ENCODE assay signal across 15 cellular contexts in genomic region chr17:48719642-48720262, GRCh38. TPM values are rescaled to one million over a fixed set of nuclear protein-coding genes. Genes with fewer than 3 reads are reported as not detected.
DNase-seq lines count a peak whose midpoint lies in the region; ATAC-seq, FAIRE-seq and TF ChIP-seq lines count a peak whose summit lies in the region.
"Had no signal": no experiment of that assay in that cellular context is flagged by ENCODE, and none has a peak within 500 bp of the region (broad histone marks: within the 10 kb centered on the region; RNA-seq: fewer than 3 reads in every experiment).

No MANE protein-coding gene starts in this region.

- peaks cover 43% of the 10 kb centered on the region for H3K4me1 ChIP-seq in GM23338 (ENCODE audit: insufficient read depth)
- H3K4me1 ChIP-seq in GM12878 (ENCODE audit: control insufficient read depth, insufficient read depth, low read length) = no peaks in the 10 kb centered on the region; the same call in 1 of the 2 replicates
- H3K4me1 ChIP-seq in transverse colon = peaks cover 10 to 41% (median 31%) of the 10 kb centered on the region in 4 donors

- TF ChIP-seq EP300 in GM12878 (IDR thresholded peaks at IDR 0.05; ENCODE audit: borderline replicate concordance in 1 of 2, control insufficient read depth in 1 of 2, low read depth in 2 of 2, low read length in 2 of 2) = no peak
- TF ChIP-seq EP300 in transverse colon (IDR thresholded peaks at IDR 0.05; ENCODE audit: low read depth) = no peak

- TF ChIP-seq POLR2A in GM12878 (IDR thresholded peaks at IDR 0.05; ENCODE audit: low read depth, low read length) (no peak), transverse colon (IDR thresholded peaks at IDR 0.05) (no peak)

- BruUV-seq in GM12878 (replicated peaks; lab: Mats Ljungman, UMichigan) = no TSS peak

- H3K9me3 ChIP-seq in GM12878 (replicated peaks; ENCODE audit: control insufficient read depth, insufficient read depth, low read length) (no peaks in the 10 kb centered on the region; the same call in 2 of the 3 replicates), transverse colon (no peaks in the 10 kb centered on the region)
- H3K9me3 ChIP-seq: heart left ventricle had no signal

- H3K9me3 Mint-ChIP-seq in GM23338 (no peaks in the 10 kb centered on the region; the same call in 2 of the 3 replicates), mesothelial cell of epicardium (no peaks in the 10 kb centered on the region)

- H3K9ac ChIP-seq in GM12878 (ENCODE audit: control insufficient read depth, insufficient read depth, low read length) = no peak overlapping the region

- H3K36me3 Mint-ChIP-seq in GM23338 (ENCODE audit: low read depth) (no peaks in the 10 kb centered on the region), mesothelial cell of epicardium (no peaks in the 10 kb centered on the region)

- H4K20me1 ChIP-seq in GM23338 (replicated peaks; ENCODE audit: insufficient read depth) (peaks cover 16% of the 10 kb centered on the region), GM12878 (ENCODE audit: control insufficient read depth, insufficient read depth) (no peaks in the 10 kb centered on the region)

- H3K27me3 Mint-ChIP-seq in GM23338 (ENCODE audit: insufficient read depth, low read depth, poor library complexity) (peaks cover 95% of the 10 kb centered on the region), mesothelial cell of epicardium (ENCODE audit: low read depth) (peaks cover 94% of the 10 kb centered on the region)

- intact Hi-C loops in GM12878 (cut with micrococcal nuclease; ENCODE audit: unreplicated experiment) (loop anchor here (5.0 kb wide), 1 partner anchor 73 kb away; no protein-coding TSS in a partner anchor), transverse colon (cut with DNase I; ENCODE audit: low total_unique reads) (loop anchor here (10.0 kb wide), 2 partner anchors 155 to 285 kb away; no protein-coding TSS in a partner anchor)

- no peaks in the 10 kb centered on the region for H3K36me3 ChIP-seq in GM23338 (ENCODE audit: insufficient read depth)
- H3K36me3 ChIP-seq in GM12878 (ENCODE audit: control insufficient read depth in 2 of 2, insufficient read depth in 2 of 2, low read length in 1 of 2) = no peaks in the 10 kb centered on the region
- H3K36me3 ChIP-seq in transverse colon = no peaks in the 10 kb centered on the region
- H3K36me3 ChIP-seq: heart left ventricle had no signal

- 40% methylated on average over 37 of the region's 37 CpGs for WGBS in GM12878 (ENCODE audit: insufficient coverage, insufficient replicate concordance, low lambda C conversion rate, missing lambda C conversion rate)
- WGBS in transverse colon (ENCODE audit: low coverage in 1 of 2), 2 donors = 5 to 16% methylated on average over 13 to 37 of the region's 37 CpGs

- TF ChIP-seq CTCF in 22Rv1 (IDR thresholded peaks at IDR 0.05) = no peak
- no peak for TF ChIP-seq CTCF in GM23338 (conservative IDR thresholded peaks at IDR 0.05; ENCODE audit: low read depth in 2 of 2)
- no peak for TF ChIP-seq CTCF in GM12878 (IDR thresholded peaks at IDR 0.05 in 2 of 3, conservative IDR thresholded peaks at IDR 0.05 in 1 of 3; ENCODE audit: control insufficient read depth in 2 of 3, extremely low read depth in 1 of 3, insufficient read depth in 1 of 3, low read depth in 3 of 3, low read length in 3 of 3)
- no peak for TF ChIP-seq CTCF in mesothelial cell of epicardium (IDR thresholded peaks at IDR 0.05; ENCODE audit: unreplicated experiment)
- TF ChIP-seq CTCF in transverse colon (IDR thresholded peaks at IDR 0.05) = no peak

- no peaks in the 10 kb centered on the region for H3K79me2 ChIP-seq in GM23338 (replicated peaks; ENCODE audit: insufficient read depth)
- no peaks in the 10 kb centered on the region for H3K79me2 ChIP-seq in GM12878 (ENCODE audit: control insufficient read depth, insufficient read depth, low read length)

- CTCF ChIA-PET in GM12878 (lab: Yijun Ruan, JAX) = interaction anchor here (7.5 kb wide), 1 partner anchor 39 kb away, joined by 56 read pairs; no protein-coding TSS in a partner anchor

- H2AFZ ChIP-seq in GM23338 (no peak overlapping the region), GM12878 (ENCODE audit: control insufficient read depth, low read depth, low read length) (no peak overlapping the region)

- peaks cover 35% of the 10 kb centered on the region for H3F3A ChIP-seq in GM23338 (replicated peaks; ENCODE audit: low read depth)

- in situ Hi-C loops in GM12878 (cut with MboI) = no loop called here
- in situ Hi-C loops in transverse colon (cut with MboI; ENCODE audit: low pct_ligation_motif_present in 1 of 4, low pct_unique_long_range_greater_than_20kb in 1 of 4, low sequenced_read_pairs in 3 of 4) = no loop called here

- SMC1A ChIA-PET in GM12878 (lab: Charles Lee; ENCODE audit: uncharacterized antibody, unreplicated experiment) = interaction anchor here (1.4 kb wide), 1 partner anchor 71 kb away, joined by 3 read pairs; no protein-coding TSS in a partner anchor

- FAIRE-seq in GM12878 (lab: Jason Lieb, UNC) = no peak

- H3K9me2 ChIP-seq in GM23338 (ENCODE audit: insufficient read depth) = no peaks in the 10 kb centered on the region

- H3K4me2 ChIP-seq in GM23338 = peak overlapping the region; percentile 75
- no peak overlapping the region for H3K4me2 ChIP-seq in GM12878 (ENCODE audit: control insufficient read depth, insufficient read depth)

- H3K4me3 ChIP-seq in GM23338 (peak overlapping the region; percentile 57), GM12878 (no peak overlapping the region), transverse colon (peak overlapping the region in 2 of 4 donors; percentile 14 to 43)
- H3K4me3 ChIP-seq: heart left ventricle had no signal

- POLR2A ChIA-PET in GM12878 (lab: Charles Lee) = no interaction called here

- TF ChIP-seq RAD21 in GM12878 (IDR thresholded peaks at IDR 0.05; ENCODE audit: insufficient read depth, low read depth, low read length) = no peak

- RAD21 ChIA-PET in GM12878 (lab: Charles Lee; ENCODE audit: unreplicated experiment) = no interaction called here

- peak; percentile 41 for ATAC-seq in GM23338
- ATAC-seq in GM12878 = no peak
- ATAC-seq in HG02970 (IDR thresholded peaks at IDR 0.05; ENCODE audit: low FRiP score, unreplicated experiment) = no peak
- ATAC-seq in HG02885 (IDR thresholded peaks at IDR 0.05; ENCODE audit: poor library complexity, unreplicated experiment) = no peak

- H3K4me3 Mint-ChIP-seq in GM23338 (peak overlapping the region; percentile 73), mesothelial cell of epicardium (peak overlapping the region; percentile 79)

- DNase-seq in GM23338 (ENCODE audit: low spot score) (peak; percentile 95), GM12878 (ENCODE audit: low read depth, low spot score) (no peak), mesothelial cell of epicardium (ENCODE audit: low spot score in 2 of 2, unreplicated experiment in 2 of 2) (no peak), transverse colon (no peak), cerebellum (ENCODE audit: low spot score) (no peak)
- DNase-seq: anterior cingulate cortex; effector CD8-positive, alpha-beta T cell; GDM1; heart left ventricle; NCI-H1092 treated with DMSO at 0.1 percent for 48 hours; NCI-H748 treated with DMSO at 0.1 percent for 48 hours had no signal

- H3K27ac Mint-ChIP-seq in GM23338 (no peak overlapping the region), mesothelial cell of epicardium (peak overlapping the region; percentile 98)

- peak overlapping the region; percentile 100 for H3K27ac ChIP-seq in 22Rv1
- no peak overlapping the region for H3K27ac ChIP-seq in GM23338 (ENCODE audit: low read depth)
- H3K27ac ChIP-seq in GM12878 (ENCODE audit: control insufficient read depth, insufficient read depth) = no peak overlapping the region
- peak overlapping the region in 1 of 4 donors; percentile 74 for H3K27ac ChIP-seq in transverse colon
- H3K27ac ChIP-seq: heart left ventricle had no signal

- H3K4me1 Mint-ChIP-seq in GM23338 (peaks cover 44% of the 10 kb centered on the region), mesothelial cell of epicardium (peaks cover 43% of the 10 kb centered on the region)

- H3K27me3 ChIP-seq in GM23338 (ENCODE audit: insufficient read depth) (peaks cover 100% of the 10 kb centered on the region), GM12878 (replicated peaks in 1 of 2; ENCODE audit: control insufficient read depth in 2 of 2, insufficient read depth in 2 of 2, low read length in 1 of 2) (peaks cover 24 to 51% of the 10 kb centered on the region in 2 experiments), transverse colon (peaks cover 100% of the 10 kb centered on the region)

RNA-seq across cellular contexts. Expression of gene PRAC1, which starts 2.6 kb away (rescaled TPM):
- total RNA-seq in GM23338 (2014; rRNA removed; shearing (Covaris generic)) = not detected in 2 replicates
- 0.70 TPM in 1 of 2 replicates, not detected in the other for polyA plus RNA-seq in GM23338 (2016; fragmentation: Nextera tagmentation; extraction: Ambion mirVana)
- total RNA-seq in GM12878 (2013; cell fraction: nucleolus; rRNA removed) = not detected in 2 replicates
- not detected in 2 replicates for total RNA-seq in GM12878 (2014; rRNA removed)
- total RNA-seq in GM12878 (2014; rRNA removed; fragmentation: Illumina TruSeq; extraction: Trizol) = not detected in 2 replicates
- not detected in 2 replicates for total RNA-seq in GM12878 (2021)
- polyA plus RNA-seq in GM12878 (2011; ENCODE audit: low read depth) = not detected
- polyA plus RNA-seq in GM12878 (2011; rRNA removed) = not detected in 2 replicates
- not detected in 2 replicates for polyA plus RNA-seq in GM12878 (2011; cell fraction: cytosol; rRNA removed)
- not detected in 2 replicates for polyA plus RNA-seq in GM12878 (2011; cell fraction: nucleus; rRNA removed)
- not detected in 2 replicates for polyA plus RNA-seq in GM12878 (2012)
- polyA plus RNA-seq in GM12878 (2014; fragmentation: Illumina TruSeq; extraction: Trizol) = not detected in 2 replicates
- polyA plus RNA-seq in GM12878 (2014; fragmentation: Nextera tagmentation; extraction: Ambion mirVana) = not detected
- polyA plus RNA-seq in GM12878 (2014; rRNA removed) = not detected in 2 replicates
- not detected for polyA plus RNA-seq in GM12878 (2016; fragmentation: Nextera tagmentation; extraction: Ambion mirVana)
- not detected in 2 replicates for polyA minus RNA-seq in GM12878 (2011; rRNA and poly(A)+ RNA removed)
- polyA minus RNA-seq in GM12878 (2011; cell fraction: cytosol; rRNA and poly(A)+ RNA removed) = not detected in 2 replicates
- polyA minus RNA-seq in GM12878 (2011; cell fraction: nucleus; rRNA and poly(A)+ RNA removed) = not detected in 2 replicates
- total RNA-seq in mesothelial cell of epicardium = 14.0 to 16.8 TPM (median 15.2 TPM) in 3 replicates
- 1 to 10 TPM in 1 of 4 donors, not detected in 3; 4.4 TPM for total RNA-seq in transverse colon
- not detected for total RNA-seq in cerebellum
- total RNA-seq: activated CD8-positive, alpha-beta memory T cell treated with anti-CD3 and anti-CD28 coated beads for 36 hours; heart left ventricle had no signal
- polyA plus RNA-seq: heart left ventricle had no signal

RNA-seq across cellular contexts. Expression of gene PRAC2, which starts 3.2 kb away (rescaled TPM):
- not detected in 2 replicates for total RNA-seq in GM23338 (2014; rRNA removed; shearing (Covaris generic))
- polyA plus RNA-seq in GM23338 (2016; fragmentation: Nextera tagmentation; extraction: Ambion mirVana) (not detected in 2 replicates), GM12878 (2011; rRNA removed) (not detected in 2 replicates), GM12878 (2014; fragmentation: Illumina TruSeq; extraction: Trizol) (not detected in 2 replicates), GM12878 (2014; fragmentation: Nextera tagmentation; extraction: Ambion mirVana) (under 1 TPM in 1 of 2 experiments, not detected in 1; 0.31 TPM), GM12878 (2014; rRNA removed) (not detected in 2 replicates), GM12878 (2016; fragmentation: Nextera tagmentation; extraction: Ambion mirVana) (not detected)
- total RNA-seq in GM12878 (2013; cell fraction: nucleolus; rRNA removed) = not detected in 2 replicates
- total RNA-seq in GM12878 (2014; rRNA removed) (not detected in 2 replicates), GM12878 (2014; rRNA removed; fragmentation: Illumina TruSeq; extraction: Trizol) (not detected in 2 replicates), GM12878 (2021) (not detected in 2 replicates), mesothelial cell of epicardium (7.3 to 8.5 TPM (median 7.9 TPM) in 3 replicates), transverse colon (1 to 10 TPM in 1 of 4 donors, not detected in 3; 4.1 TPM), cerebellum (not detected)
- not detected for polyA plus RNA-seq in GM12878 (2011; ENCODE audit: low read depth)
- not detected in 2 replicates for polyA plus RNA-seq in GM12878 (2011; cell fraction: cytosol; rRNA removed)
- not detected in 2 replicates for polyA plus RNA-seq in GM12878 (2011; cell fraction: nucleus; rRNA removed)
- not detected in 2 replicates for polyA plus RNA-seq in GM12878 (2012)
- polyA minus RNA-seq in GM12878 (2011; rRNA and poly(A)+ RNA removed) = not detected in 2 replicates
- not detected in 2 replicates for polyA minus RNA-seq in GM12878 (2011; cell fraction: cytosol; rRNA and poly(A)+ RNA removed)
- polyA minus RNA-seq in GM12878 (2011; cell fraction: nucleus; rRNA and poly(A)+ RNA removed) = not detected in 2 replicates
- total RNA-seq: activated CD8-positive, alpha-beta memory T cell treated with anti-CD3 and anti-CD28 coated beads for 36 hours; heart left ventricle had no signal
- polyA plus RNA-seq: heart left ventricle had no signal

RNA-seq across cellular contexts. Expression of gene HOXB13, which starts 8.8 kb away (rescaled TPM):
- total RNA-seq in GM23338 (2014; rRNA removed; shearing (Covaris generic)) = not detected in 2 replicates
- polyA plus RNA-seq in GM23338 (2016; fragmentation: Nextera tagmentation; extraction: Ambion mirVana) (not detected in 2 replicates), GM12878 (2011; rRNA removed) (not detected in 2 replicates), GM12878 (2014; fragmentation: Illumina TruSeq; extraction: Trizol) (not detected in 2 replicates), GM12878 (2014; fragmentation: Nextera tagmentation; extraction: Ambion mirVana) (not detected), GM12878 (2014; rRNA removed) (not detected in 2 replicates), GM12878 (2016; fragmentation: Nextera tagmentation; extraction: Ambion mirVana) (not detected)
- total RNA-seq in GM12878 (2013; cell fraction: nucleolus; rRNA removed) = not detected in 2 replicates
- total RNA-seq in GM12878 (2014; rRNA removed) (not detected in 2 replicates), GM12878 (2014; rRNA removed; fragmentation: Illumina TruSeq; extraction: Trizol) (not detected in 2 replicates), GM12878 (2021) (0.05 TPM in 2 replicates), mesothelial cell of epicardium (26.4 to 26.9 TPM (median 26.8 TPM) in 3 replicates), transverse colon (1 to 10 TPM; 1.2 to 5.7 (median 3.5) TPM), cerebellum (not detected)
- polyA plus RNA-seq in GM12878 (2011; ENCODE audit: low read depth) = not detected
- not detected in 2 replicates for polyA plus RNA-seq in GM12878 (2011; cell fraction: cytosol; rRNA removed)
- polyA plus RNA-seq in GM12878 (2011; cell fraction: nucleus; rRNA removed) = not detected in 2 replicates
- polyA plus RNA-seq in GM12878 (2012) = not detected in 2 replicates
- not detected in 2 replicates for polyA minus RNA-seq in GM12878 (2011; rRNA and poly(A)+ RNA removed)
- polyA minus RNA-seq in GM12878 (2011; cell fraction: cytosol; rRNA and poly(A)+ RNA removed) = not detected in 2 replicates
- not detected in 2 replicates for polyA minus RNA-seq in GM12878 (2011; cell fraction: nucleus; rRNA and poly(A)+ RNA removed)
- total RNA-seq: activated CD8-positive, alpha-beta memory T cell treated with anti-CD3 and anti-CD28 coated beads for 36 hours; heart left ventricle had no signal
- polyA plus RNA-seq: heart left ventricle had no signal
